9 cellular contexts compared by ENCODE assay signal in genomic region chr5:113806250-113806649, GRCh38.
A peak's percentile ranks its signal among the peaks of the same experiment; 100 is the strongest.
DNase-seq lines count a peak whose midpoint lies in the region; ATAC-seq, FAIRE-seq and TF ChIP-seq lines count a peak whose summit lies in the region.
"Had no signal": no experiment of that assay in that cellular context is flagged by ENCODE, and none has a peak within 500 bp of the region (broad histone marks: within the 10 kb centered on the region; RNA-seq: fewer than 3 reads in every experiment).

No MANE protein-coding gene starts in this region.

- no peaks in the 10 kb centered on the region for H3K36me3 ChIP-seq in thoracic aorta

- FAIRE-seq in RCC 7860 (lab: Jason Lieb, UNC) = no peak
- FAIRE-seq: A549 had no signal

- peak overlapping the region in 1 of 2 donors; percentile 72 for H3K27ac ChIP-seq in thoracic aorta
- H3K27ac ChIP-seq: A549 had no signal

- POLR2A ChIA-PET in WTC11 (lab: Charles Lee) = interaction anchor here (0.7 kb wide), 1 partner anchor 50 kb away, joined by 3 read pairs; no protein-coding TSS in a partner anchor

- no peaks in the 10 kb centered on the region for H3K9me3 ChIP-seq in thoracic aorta
- H3K9me3 ChIP-seq: A549 had no signal

- peaks cover 7 to 26% of the 10 kb centered on the region in 2 donors for H3K4me1 ChIP-seq in thoracic aorta (ENCODE audit: control insufficient read depth in 1 of 2, low read depth in 2 of 2)
- H3K4me1 ChIP-seq: A549 had no signal

- ATAC-seq in WTC11 = peak; percentile 82
- ATAC-seq in thoracic aorta (ENCODE audit: insufficient number of reproducible peaks, low FRiP score, low read depth) = peak; percentile 53
- ATAC-seq: A549 had no signal

- peak overlapping the region; percentile 60 for H3K4me3 ChIP-seq in thoracic aorta
- H3K4me3 ChIP-seq: A549 had no signal

- TF ChIP-seq CTCF in WTC11 (IDR thresholded peaks at IDR 0.05) = no peak
- TF ChIP-seq CTCF in thoracic aorta (IDR thresholded peaks at IDR 0.05) = no peak
- TF ChIP-seq CTCF in GM20000 (IDR thresholded peaks at IDR 0.05; ENCODE audit: extremely low read depth, missing control alignments) = no peak

- H3K36me3 Mint-ChIP-seq in WTC11 = no peaks in the 10 kb centered on the region; the same call in 1 of the 2 replicates

- peaks cover 7% of the 10 kb centered on the region for H3K9me3 Mint-ChIP-seq in WTC11

- H3K27ac Mint-ChIP-seq in WTC11 = no peak overlapping the region

- H3K27me3 ChIP-seq in thoracic aorta (replicated peaks; ENCODE audit: insufficient read depth) = no peaks in the 10 kb centered on the region

- peaks cover 9% of the 10 kb centered on the region for H3K4me1 Mint-ChIP-seq in WTC11

- no peaks in the 10 kb centered on the region for H3K27me3 Mint-ChIP-seq in WTC11 (ENCODE audit: low read depth)

- H3K4me3 Mint-ChIP-seq in WTC11 = no peak overlapping the region

- CTCF ChIA-PET in WTC11 (lab: Charles Lee) = interaction anchor here (0.7 to 2.5 kb wide), 14 partner anchors 18 to 644 kb away, joined by 3 to 17 read pairs (median 5); no protein-coding TSS in a partner anchor

- DNase-seq in NCI-H1092 treated with DMSO at 0.1 percent for 48 hours (lab: John Stamatoyannopoulos, UW) (peak; percentile 30), NCI-H1092 (lab: John Stamatoyannopoulos, UW) (no peak), WTC11 (ENCODE audit: low spot score) (no peak), inferior parietal cortex (ENCODE audit: extremely low spot score) (peak; percentile 30), thoracic aorta (ENCODE audit: low spot score) (no peak), RCC 7860 (ENCODE audit: low spot score) (no peak), GM20000 (ENCODE audit: low spot score) (no peak), SHP77 treated with DMSO at 0.1 percent for 48 hours (lab: John Stamatoyannopoulos, UW) (no peak)

TF ChIP-seq in WTC11, 78 proteins besides CTCF, POLR2A, EP300 and RAD21:
- TF ChIP-seq ETV6 (CRISPR knock-in tag; IDR thresholded peaks at IDR 0.05) (no peak), NR2C2 (CRISPR knock-in tag; IDR thresholded peaks at IDR 0.05) (no peak), IRF2 (CRISPR knock-in tag; IDR thresholded peaks at IDR 0.05; ENCODE audit: borderline replicate concordance, low read depth) (no peak), ZNF423 (CRISPR knock-in tag; IDR thresholded peaks at IDR 0.05) (no peak), ERG (CRISPR knock-in tag; IDR thresholded peaks at IDR 0.05) (no peak), NR1H2 (CRISPR knock-in tag; IDR thresholded peaks at IDR 0.05) (no peak), ZNF281 (CRISPR knock-in tag; IDR thresholded peaks at IDR 0.05) (no peak)
TF ChIP-seq in WTC11: peak in this region for 0.

Comparison
In these comparisons a context has a peak if more than half of its experiments do, and no peak if none do; other contexts are left out.
1. DNase-seq: peak in NCI-H1092 treated with DMSO at 0.1 percent for 48 hours (single experiment) and inferior parietal cortex (single experiment); none in NCI-H1092 (single experiment), WTC11 (single experiment), thoracic aorta (single experiment), RCC 7860 (single experiment), GM20000 (single experiment) and SHP77 treated with DMSO at 0.1 percent for 48 hours (single experiment).